ENCODE assay signal across 8 cellular contexts in the genomic region with DNA sequence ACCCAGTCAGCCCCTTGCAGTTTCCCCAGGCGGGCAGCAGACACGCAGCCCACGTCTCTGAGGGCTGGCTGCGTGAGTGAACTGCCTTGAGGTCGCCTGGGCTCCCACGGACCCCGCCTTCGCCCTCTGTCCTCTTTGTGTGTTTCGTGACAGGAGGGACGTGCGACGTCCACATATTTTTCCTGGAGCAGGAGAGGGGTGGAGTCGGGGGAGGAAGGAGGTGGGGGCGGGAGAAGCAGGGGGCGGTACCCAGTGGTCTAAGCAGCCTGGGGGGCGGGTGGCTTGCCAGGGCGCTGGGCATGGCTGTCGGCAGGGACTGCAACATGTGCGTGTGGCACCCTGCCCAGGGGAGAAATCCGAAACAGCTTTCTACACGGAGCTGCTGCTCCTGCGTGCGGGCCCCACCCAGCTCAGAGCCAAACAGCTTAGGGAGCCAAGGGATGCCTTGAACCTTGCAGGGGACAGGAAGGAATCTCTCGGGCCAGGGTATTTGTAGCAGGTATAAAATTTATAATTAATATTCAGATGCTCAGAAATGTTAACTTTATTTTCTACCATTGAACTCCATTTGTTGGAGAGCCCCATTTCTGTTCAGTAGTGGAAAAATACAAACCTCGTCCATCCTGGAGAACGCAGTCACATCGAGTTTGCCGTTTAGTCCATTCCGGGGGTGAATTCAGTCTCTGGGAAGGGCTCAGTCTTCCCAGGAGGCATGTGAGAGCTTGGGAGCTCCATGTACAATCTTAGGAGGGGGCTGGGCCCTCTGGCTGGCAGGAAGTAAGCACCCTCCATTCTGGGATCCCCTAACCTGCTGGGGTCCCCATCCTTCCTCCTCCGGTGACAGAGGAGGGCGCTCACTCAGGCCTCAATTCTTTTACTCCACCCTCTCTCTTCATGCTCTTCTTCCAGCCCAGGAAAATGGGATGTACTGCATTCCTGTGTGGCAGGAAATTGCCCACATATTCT.
A peak's percentile ranks its signal among the peaks of the same experiment; 100 is the strongest.
DNase-seq lines count a peak whose midpoint lies in the region; ATAC-seq and TF ChIP-seq lines count a peak whose summit lies in the region.

No MANE protein-coding gene starts in this region.

- H3K27me3 ChIP-seq in NT2/D1 (ENCODE audit: insufficient read depth, insufficient read length) (no peaks in the 10 kb centered on the region), liver (ENCODE audit: control insufficient read depth in 4 of 4, insufficient read depth in 4 of 4, low read length in 3 of 4) (no peaks in the 10 kb centered on the region)

- H3K4me1 ChIP-seq in NT2/D1 (ENCODE audit: insufficient read depth, insufficient read length) (peaks cover 11% of the 10 kb centered on the region), liver (ENCODE audit: control insufficient read depth in 4 of 4, insufficient read depth in 4 of 4, low read length in 3 of 4) (peaks cover 0 to 3% (median 1%) of the 10 kb centered on the region in 4 donors)

- no peak for DNase-seq in activated T-cell treated with anti-CD3 and anti-CD28 coated beads, Interleukin-2, amount 50 U/mL, for 4 hours
- DNase-seq in activated T-cell treated with anti-CD3 and anti-CD28 coated beads, Interleukin-2, amount 50 U/mL, for 1 hour: no peak
- DNase-seq in NT2/D1 (ENCODE audit: low read depth, low spot score) (no peak), dermis blood vessel endothelial cell (peak; percentile 64), substantia nigra (lab: John Stamatoyannopoulos, UW) (peak in 19 of 49 donors; percentile 17 to 95 (median 45)), HPDE6-E6E7 (ENCODE audit: extremely low spot score) (no peak)

- H3K36me3 ChIP-seq in NT2/D1 (ENCODE audit: insufficient read depth, insufficient read length, low read length) (no peaks in the 10 kb centered on the region), liver (ENCODE audit: control insufficient read depth in 4 of 4, insufficient read depth in 3 of 4, low read depth in 1 of 4, low read length in 3 of 4) (no peaks in the 10 kb centered on the region)

- H3K27me3 Mint-ChIP-seq in activated T-cell treated with anti-CD3 and anti-CD28 coated beads, Interleukin-2, amount 50 U/mL, for 4 hours (ENCODE audit: low read depth): peaks cover 4% of the 10 kb centered on the region

- no peaks in the 10 kb centered on the region for H3K36me3 Mint-ChIP-seq in activated T-cell treated with anti-CD3 and anti-CD28 coated beads, Interleukin-2, amount 50 U/mL, for 4 hours (ENCODE audit: insufficient read depth)

- H3K4me3 Mint-ChIP-seq in activated T-cell treated with anti-CD3 and anti-CD28 coated beads, Interleukin-2, amount 50 U/mL, for 4 hours: peak overlapping the region; percentile 14

- WGBS in liver: 11% methylated on average over 31 of the region's 31 CpGs

- peak overlapping the region; percentile 52 for H3K9ac ChIP-seq in NT2/D1 (ENCODE audit: insufficient read length, low read depth)
- H3K9ac ChIP-seq in liver (ENCODE audit: low read depth in 1 of 2, low read length in 2 of 2): no peak overlapping the region

- H3K9me3 Mint-ChIP-seq in activated T-cell treated with anti-CD3 and anti-CD28 coated beads, Interleukin-2, amount 50 U/mL, for 4 hours: no peaks in the 10 kb centered on the region

- H3K27ac ChIP-seq in liver (ENCODE audit: low read depth in 1 of 2, low read length in 2 of 2): no peak overlapping the region
- H3K27ac ChIP-seq in substantia nigra (ENCODE audit: low read depth, low read length, poor library complexity, severe bottlenecking): peak overlapping the region; percentile 50

- no peak for TF ChIP-seq CTCF in liver (IDR thresholded peaks at IDR 0.05; ENCODE audit: low read depth, low read length, missing input control)

- peak; percentile 25 to 44 for ATAC-seq in activated T-cell treated with anti-CD3 and anti-CD28 coated beads, Interleukin-2, amount 50 U/mL, for 4 hours
- ATAC-seq in GM19397 (IDR thresholded peaks at IDR 0.05; ENCODE audit: unreplicated experiment): no peak

- H3K4me3 ChIP-seq in NT2/D1 (ENCODE audit: insufficient read length, low read depth) (no peak overlapping the region), liver (ENCODE audit: low read depth in 1 of 3, low read length in 3 of 3) (peak overlapping the region in 2 of 3 donors; percentile 19 to 26)

- no peak for TF ChIP-seq RAD21 in liver (IDR thresholded peaks at IDR 0.05)

- peaks cover 18% of the 10 kb centered on the region for H3K4me1 Mint-ChIP-seq in activated T-cell treated with anti-CD3 and anti-CD28 coated beads, Interleukin-2, amount 50 U/mL, for 4 hours (ENCODE audit: low read depth)

- H3K9me3 ChIP-seq in NT2/D1 (ENCODE audit: insufficient read depth, low read length) (no peaks in the 10 kb centered on the region), liver (ENCODE audit: control insufficient read depth in 4 of 4, low read length in 3 of 4) (no peaks in the 10 kb centered on the region)

TF ChIP-seq in liver, 16 proteins besides CTCF, POLR2A, EP300 and RAD21:
- TF ChIP-seq TAF1 (conservative IDR thresholded peaks at IDR 0.05) (no peak), FOXA2 (IDR thresholded peaks at IDR 0.05) (no peak), EGR1 (IDR thresholded peaks at IDR 0.05; ENCODE audit: low read depth in 2 of 2) (no peak), HNF4A (conservative IDR thresholded peaks at IDR 0.05) (no peak), JUND (IDR thresholded peaks at IDR 0.05) (no peak), YY1 (IDR thresholded peaks at IDR 0.05) (no peak), RXRA (IDR thresholded peaks at IDR 0.05) (no peak), GABPA (IDR thresholded peaks at IDR 0.05 in 1 of 2, conservative IDR thresholded peaks at IDR 0.05 in 1 of 2) (no peak), NR2F2 (IDR thresholded peaks at IDR 0.05) (no peak), SP1 (IDR thresholded peaks at IDR 0.05) (no peak), FOXA1 (IDR thresholded peaks at IDR 0.05) (no peak), HNF4G (IDR thresholded peaks at IDR 0.05) (no peak)
- TF ChIP-seq, protein P1, sequence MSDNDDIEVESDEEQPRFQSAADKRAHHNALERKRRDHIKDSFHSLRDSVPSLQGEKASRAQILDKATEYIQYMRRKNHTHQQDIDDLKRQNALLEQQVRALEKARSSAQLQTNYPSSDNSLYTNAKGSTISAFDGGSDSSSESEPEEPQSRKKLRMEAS (IDR thresholded peaks at IDR 0.05): no peak
- TF ChIP-seq, protein P2, sequence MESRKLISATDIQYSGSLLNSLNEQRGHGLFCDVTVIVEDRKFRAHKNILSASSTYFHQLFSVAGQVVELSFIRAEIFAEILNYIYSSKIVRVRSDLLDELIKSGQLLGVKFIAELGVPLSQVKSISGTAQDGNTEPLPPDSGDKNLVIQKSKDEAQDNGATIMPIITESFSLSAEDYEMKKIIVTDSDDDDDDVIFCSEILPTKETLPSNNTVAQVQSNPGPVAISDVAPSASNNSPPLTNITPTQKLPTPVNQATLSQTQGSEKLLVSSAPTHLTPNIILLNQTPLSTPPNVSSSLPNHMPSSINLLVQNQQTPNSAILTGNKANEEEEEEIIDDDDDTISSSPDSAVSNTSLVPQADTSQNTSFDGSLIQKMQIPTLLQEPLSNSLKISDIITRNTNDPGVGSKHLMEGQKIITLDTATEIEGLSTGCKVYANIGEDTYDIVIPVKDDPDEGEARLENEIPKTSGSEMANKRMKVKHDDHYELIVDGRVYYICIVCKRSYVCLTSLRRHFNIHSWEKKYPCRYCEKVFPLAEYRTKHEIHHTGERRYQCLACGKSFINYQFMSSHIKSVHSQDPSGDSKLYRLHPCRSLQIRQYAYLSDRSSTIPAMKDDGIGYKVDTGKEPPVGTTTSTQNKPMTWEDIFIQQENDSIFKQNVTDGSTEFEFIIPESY (IDR thresholded peaks at IDR 0.05): no peak
- TF ChIP-seq, protein P3, sequence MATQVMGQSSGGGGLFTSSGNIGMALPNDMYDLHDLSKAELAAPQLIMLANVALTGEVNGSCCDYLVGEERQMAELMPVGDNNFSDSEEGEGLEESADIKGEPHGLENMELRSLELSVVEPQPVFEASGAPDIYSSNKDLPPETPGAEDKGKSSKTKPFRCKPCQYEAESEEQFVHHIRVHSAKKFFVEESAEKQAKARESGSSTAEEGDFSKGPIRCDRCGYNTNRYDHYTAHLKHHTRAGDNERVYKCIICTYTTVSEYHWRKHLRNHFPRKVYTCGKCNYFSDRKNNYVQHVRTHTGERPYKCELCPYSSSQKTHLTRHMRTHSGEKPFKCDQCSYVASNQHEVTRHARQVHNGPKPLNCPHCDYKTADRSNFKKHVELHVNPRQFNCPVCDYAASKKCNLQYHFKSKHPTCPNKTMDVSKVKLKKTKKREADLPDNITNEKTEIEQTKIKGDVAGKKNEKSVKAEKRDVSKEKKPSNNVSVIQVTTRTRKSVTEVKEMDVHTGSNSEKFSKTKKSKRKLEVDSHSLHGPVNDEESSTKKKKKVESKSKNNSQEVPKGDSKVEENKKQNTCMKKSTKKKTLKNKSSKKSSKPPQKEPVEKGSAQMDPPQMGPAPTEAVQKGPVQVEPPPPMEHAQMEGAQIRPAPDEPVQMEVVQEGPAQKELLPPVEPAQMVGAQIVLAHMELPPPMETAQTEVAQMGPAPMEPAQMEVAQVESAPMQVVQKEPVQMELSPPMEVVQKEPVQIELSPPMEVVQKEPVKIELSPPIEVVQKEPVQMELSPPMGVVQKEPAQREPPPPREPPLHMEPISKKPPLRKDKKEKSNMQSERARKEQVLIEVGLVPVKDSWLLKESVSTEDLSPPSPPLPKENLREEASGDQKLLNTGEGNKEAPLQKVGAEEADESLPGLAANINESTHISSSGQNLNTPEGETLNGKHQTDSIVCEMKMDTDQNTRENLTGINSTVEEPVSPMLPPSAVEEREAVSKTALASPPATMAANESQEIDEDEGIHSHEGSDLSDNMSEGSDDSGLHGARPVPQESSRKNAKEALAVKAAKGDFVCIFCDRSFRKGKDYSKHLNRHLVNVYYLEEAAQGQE (IDR thresholded peaks at IDR 0.05): no peak
- TF ChIP-seq, protein P4, sequence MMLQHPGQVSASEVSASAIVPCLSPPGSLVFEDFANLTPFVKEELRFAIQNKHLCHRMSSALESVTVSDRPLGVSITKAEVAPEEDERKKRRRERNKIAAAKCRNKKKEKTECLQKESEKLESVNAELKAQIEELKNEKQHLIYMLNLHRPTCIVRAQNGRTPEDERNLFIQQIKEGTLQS (IDR thresholded peaks at IDR 0.05): no peak
